Comparison of ENCODE assay signal across 12 cellular contexts in the genomic region with DNA sequence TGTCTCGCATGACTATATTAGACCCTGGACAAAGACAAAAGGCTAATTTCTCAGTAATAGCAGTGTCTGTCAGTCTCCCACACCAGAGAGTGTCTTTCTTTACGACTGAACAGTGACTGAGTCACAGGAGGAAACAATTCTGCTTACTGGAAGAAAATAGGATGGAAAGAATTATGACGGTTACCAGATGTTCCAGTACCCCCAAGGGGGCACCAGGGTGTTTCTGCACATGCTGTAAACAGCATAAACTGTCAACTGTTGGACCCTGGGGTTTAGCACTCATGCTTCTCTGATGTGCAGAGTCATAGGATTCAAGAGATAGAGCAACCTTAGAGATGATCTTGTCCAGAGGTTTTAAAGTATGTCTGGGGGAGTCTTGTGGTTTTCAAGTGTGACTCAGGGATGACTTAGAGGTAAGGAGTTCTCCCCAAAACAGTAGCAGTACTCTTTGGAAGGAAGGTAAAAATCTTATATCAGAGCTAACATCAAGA.
A peak's percentile ranks its signal among the peaks of the same experiment; 100 is the strongest.
DNase-seq lines count a peak whose midpoint lies in the region; ATAC-seq, FAIRE-seq and TF ChIP-seq lines count a peak whose summit lies in the region.
"Had no signal": no experiment of that assay in that cellular context is flagged by ENCODE, and none has a peak within 500 bp of the region (broad histone marks: within the 10 kb centered on the region; RNA-seq: fewer than 3 reads in every experiment).

No MANE protein-coding gene starts in this region.

- H3K9me3 Mint-ChIP-seq in stimulated activated effector memory CD8-positive, alpha-beta T cell treated with anti-CD3 and anti-CD28 coated beads, Interleukin-12 subunit alpha, Interleukin-12 subunit beta, amount 100 ng/mL, for 72 hours = peaks cover 13% of the 10 kb centered on the region

- no peak overlapping the region for H3K9ac ChIP-seq in HepG2 (ENCODE audit: insufficient read depth, low read depth, low read length)

- in situ Hi-C loops in HepG2 (cut with HindIII; ENCODE audit: extremely low pct_ligation_motif_present, low pct_unique_long_range_greater_than_20kb) = no loop called here
- in situ Hi-C loops in HAP-1 (cut with MboI; ENCODE audit: low sequenced_read_pairs) = no loop called here

- H3K4me1 ChIP-seq in right lobe of liver (peaks cover 0 to 9% (median 4%) of the 10 kb centered on the region in 4 donors), HepG2 (ENCODE audit: insufficient read depth, low read length) (no peaks in the 10 kb centered on the region), adrenal gland (replicated peaks in 1 of 2) (no peaks in the 10 kb centered on the region), HAP-1 (no peaks in the 10 kb centered on the region)
- H3K4me1 ChIP-seq: psoas muscle had no signal

- H3K4me3 ChIP-seq in right lobe of liver (no peak overlapping the region), HepG2 (replicated peaks in 1 of 3; ENCODE audit: insufficient read depth in 1 of 3, low read depth in 2 of 3, low read length in 3 of 3) (no peak overlapping the region), adrenal gland (no peak overlapping the region), HAP-1 (no peak overlapping the region)
- H3K4me3 ChIP-seq: psoas muscle had no signal

- H3K36me3 ChIP-seq in right lobe of liver (no peaks in the 10 kb centered on the region), HepG2 (replicated peaks in 1 of 2; ENCODE audit: control insufficient read depth in 1 of 2, insufficient read depth in 2 of 2, low read length in 2 of 2) (no peaks in the 10 kb centered on the region), adrenal gland (replicated peaks in 1 of 2) (no peaks in the 10 kb centered on the region), HAP-1 (replicated peaks) (no peaks in the 10 kb centered on the region)

- intact Hi-C loops in right lobe of liver (cut with DNase I) (no loop called here), HepG2 (cut with micrococcal nuclease; ENCODE audit: unreplicated experiment) (no loop called here), adrenal gland (cut with DNase I) (no loop called here)

- 62% methylated on average over 3 of the region's 3 CpGs for WGBS in right lobe of liver (ENCODE audit: insufficient coverage, low coverage, low lambda C conversion rate, missing lambda C conversion rate)
- WGBS in HepG2 (ENCODE audit: low lambda C conversion rate) = 33% methylated on average over 3 of the region's 3 CpGs
- 23 to 59% (median 48%) methylated on average over 3 of the region's 3 CpGs for WGBS in adrenal gland, 4 donors

- TF ChIP-seq CTCF in right lobe of liver (IDR thresholded peaks at IDR 0.05) = no peak
- no peak for TF ChIP-seq CTCF in HepG2 (CRISPR knock-in tag; IDR thresholded peaks at IDR 0.05)
- TF ChIP-seq CTCF in adrenal gland (IDR thresholded peaks at IDR 0.05) = no peak

- H3K27ac ChIP-seq in right lobe of liver = peak overlapping the region in 1 of 3 donors; percentile 16
- no peak overlapping the region for H3K27ac ChIP-seq in HepG2 (ENCODE audit: extremely low read length, insufficient read depth, low read length)
- H3K27ac ChIP-seq in adrenal gland = peak overlapping the region in 3 of 5 donors; percentile 7 to 69 (median 28)
- H3K27ac ChIP-seq: psoas muscle had no signal

- TF ChIP-seq RAD21 in HepG2 (CRISPR knock-in tag; IDR thresholded peaks at IDR 0.05) = no peak

- H3K79me2 ChIP-seq in HepG2 (ENCODE audit: insufficient read depth, low read length) = no peaks in the 10 kb centered on the region

- H3K4me3 Mint-ChIP-seq in stimulated activated effector memory CD8-positive, alpha-beta T cell treated with anti-CD3 and anti-CD28 coated beads, Interleukin-12 subunit alpha, Interleukin-12 subunit beta, amount 100 ng/mL, for 72 hours = no peak overlapping the region

- CTCF ChIA-PET in HepG2 (lab: Yijun Ruan, JAX; ENCODE audit: low intra/inter-chr PET ratio, low total read pairs) = no interaction called here

- POLR2A ChIA-PET in HepG2 (lab: Yijun Ruan, JAX) = no interaction called here

- TF ChIP-seq POLR2A in right lobe of liver (IDR thresholded peaks at IDR 0.05) (no peak), HepG2 (IDR thresholded peaks at IDR 0.05; ENCODE audit: insufficient read depth in 1 of 2, low read depth in 2 of 2, low read length in 2 of 2) (no peak), adrenal gland (IDR thresholded peaks at IDR 0.05) (no peak), GM18505 (IDR thresholded peaks at IDR 0.05; ENCODE audit: borderline replicate concordance, extremely low read depth, insufficient read depth, insufficient read length) (no peak)

- H4K20me1 ChIP-seq in HepG2 (ENCODE audit: insufficient read depth, low read length) = no peaks in the 10 kb centered on the region

- BruUV-seq in HepG2 (replicated peaks; lab: Mats Ljungman, UMichigan) = no TSS peak

- TF ChIP-seq EP300 in HepG2 (IDR thresholded peaks at IDR 0.05; ENCODE audit: low read depth in 2 of 2, low read length in 2 of 2) = no peak
- TF ChIP-seq EP300 in HepG2 (CRISPR knock-in tag; IDR thresholded peaks at IDR 0.05; ENCODE audit: borderline replicate concordance) = no peak

- no peaks in the 10 kb centered on the region for H3K9me3 ChIP-seq in right lobe of liver
- no peaks in the 10 kb centered on the region for H3K9me3 ChIP-seq in HepG2 (ENCODE audit: low read length)
- no peaks in the 10 kb centered on the region for H3K9me3 ChIP-seq in adrenal gland (replicated peaks in 1 of 3)
- H3K9me3 ChIP-seq in HAP-1 = no peaks in the 10 kb centered on the region
- H3K9me3 ChIP-seq: psoas muscle had no signal

- DNase-seq in right lobe of liver (no peak), HepG2 (ENCODE audit: low spot score) (no peak), adrenal gland (peak in 1 of 7 donors; percentile 11), kidney glomerular epithelial cell (lab: John Stamatoyannopoulos, UW) (peak; percentile 80), HAP-1 (ENCODE audit: low spot score in 2 of 2) (no peak)
- no peak for DNase-seq in stimulated activated effector memory CD8-positive, alpha-beta T cell treated with anti-CD3 and anti-CD28 coated beads, Interleukin-12 subunit alpha, Interleukin-12 subunit beta, amount 100 ng/mL, for 72 hours (ENCODE audit: low spot score in 2 of 2)
- DNase-seq in activated CD4-positive, alpha-beta T cell treated with anti-CD3 and anti-CD28 coated beads, Interleukin-2, amount 50 U/mL, for 4 hours = no peak
- DNase-seq: kidney; NCI-H1436 treated with DMSO at 0.1 percent for 48 hours; psoas muscle; stimulated activated naive CD4-positive, alpha-beta T cell had no signal

- no peaks in the 10 kb centered on the region for H3K4me1 Mint-ChIP-seq in stimulated activated effector memory CD8-positive, alpha-beta T cell treated with anti-CD3 and anti-CD28 coated beads, Interleukin-12 subunit alpha, Interleukin-12 subunit beta, amount 100 ng/mL, for 72 hours

- no peaks in the 10 kb centered on the region for H3K36me3 Mint-ChIP-seq in stimulated activated effector memory CD8-positive, alpha-beta T cell treated with anti-CD3 and anti-CD28 coated beads, Interleukin-12 subunit alpha, Interleukin-12 subunit beta, amount 100 ng/mL, for 72 hours

- no peaks in the 10 kb centered on the region for H3K27me3 ChIP-seq in right lobe of liver
- no peaks in the 10 kb centered on the region for H3K27me3 ChIP-seq in HepG2 (ENCODE audit: control insufficient read depth in 1 of 2, insufficient read depth in 2 of 2, low read length in 2 of 2)
- H3K27me3 ChIP-seq in adrenal gland = no peaks in the 10 kb centered on the region
- no peaks in the 10 kb centered on the region for H3K27me3 ChIP-seq in HAP-1 (ENCODE audit: low read depth)

- peak; percentile 17 to 75 (median 51) for ATAC-seq in right lobe of liver
- no peak for ATAC-seq in HepG2
- ATAC-seq in GM18505 (IDR thresholded peaks at IDR 0.05; ENCODE audit: unreplicated experiment) = no peak
- no peak for ATAC-seq in stimulated activated effector memory CD8-positive, alpha-beta T cell treated with anti-CD3 and anti-CD28 coated beads, Interleukin-12 subunit alpha, Interleukin-12 subunit beta, amount 100 ng/mL, for 72 hours

- H2AFZ ChIP-seq in HepG2 (ENCODE audit: low read length) = no peak overlapping the region

- no peak overlapping the region for H3K27ac Mint-ChIP-seq in stimulated activated effector memory CD8-positive, alpha-beta T cell treated with anti-CD3 and anti-CD28 coated beads, Interleukin-12 subunit alpha, Interleukin-12 subunit beta, amount 100 ng/mL, for 72 hours

- FAIRE-seq in HepG2 (lab: Jason Lieb, UNC) = no peak
- FAIRE-seq: kidney had no signal

- no peak overlapping the region for H3K4me2 ChIP-seq in HepG2 (ENCODE audit: low read depth, low read length)

TF ChIP-seq in HepG2, 621 proteins besides CTCF, POLR2A, EP300 and RAD21 (continues in another document):
- no peak for TF ChIP-seq ZBTB39 (CRISPR knock-in tag; IDR thresholded peaks at IDR 0.05)
- no peak for TF ChIP-seq ZBTB37 (CRISPR knock-in tag; IDR thresholded peaks at IDR 0.05)
- no peak for TF ChIP-seq NCOA1 (CRISPR knock-in tag; IDR thresholded peaks at IDR 0.05)

Comparison
In these comparisons a context has a peak if more than half of its experiments do, and no peak if none do; other contexts are left out.
1. ATAC-seq: peak in right lobe of liver (4 of 4); none in HepG2 (single experiment), GM18505 (single experiment) and stimulated activated effector memory CD8-positive, alpha-beta T cell treated with anti-CD3 and anti-CD28 coated beads, Interleukin-12 subunit alpha, Interleukin-12 subunit beta, amount 100 ng/mL, for 72 hours (single experiment).